In the genomic region with DNA sequence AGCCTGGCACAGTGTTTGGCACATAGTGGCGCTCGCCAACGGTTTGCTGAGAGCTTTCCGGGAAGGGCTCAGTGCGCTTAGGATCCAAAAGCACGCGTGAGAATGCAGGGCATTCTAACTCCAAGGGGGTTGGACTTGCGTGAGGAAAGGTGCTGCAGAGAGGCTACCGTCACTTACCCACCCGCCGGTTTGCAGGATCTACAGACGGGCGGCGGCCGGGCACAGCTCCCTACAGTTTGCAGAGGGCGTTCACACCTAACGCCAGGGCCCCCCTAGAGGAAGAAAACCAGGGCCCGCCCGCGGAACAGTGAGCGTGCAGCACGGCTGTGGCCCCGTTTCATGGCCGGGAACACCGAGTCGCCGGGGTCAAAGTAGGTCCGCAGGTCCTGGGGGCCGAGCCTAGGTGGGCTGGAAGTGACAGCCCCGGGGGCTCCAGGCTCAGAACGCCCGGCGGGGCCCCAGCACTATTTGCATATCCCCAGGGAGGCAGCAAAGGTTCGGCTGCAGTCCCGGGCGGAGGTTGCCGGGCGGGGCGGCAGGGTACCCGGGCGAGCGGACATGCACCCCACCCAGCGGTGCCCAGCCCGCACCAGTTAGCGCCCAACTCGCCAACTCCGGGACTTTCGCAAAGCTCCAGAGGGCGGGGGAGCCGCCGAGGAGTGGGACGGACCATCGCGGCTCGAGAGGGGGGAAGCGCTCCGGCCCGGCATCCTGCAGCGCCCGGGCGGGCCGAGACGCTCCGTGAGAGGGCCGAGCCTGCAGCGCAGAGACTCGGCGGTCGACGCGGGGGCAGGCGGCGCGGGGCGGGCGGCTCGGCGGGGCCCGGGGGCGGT, we compare ENCODE assay signal across 8 cellular contexts. TPM values are rescaled to one million over a fixed set of nuclear protein-coding genes. Genes with fewer than 3 reads are reported as not detected.
DNase-seq lines count a peak whose midpoint lies in the region; ATAC-seq and TF ChIP-seq lines count a peak whose summit lies in the region.

No MANE protein-coding gene starts in this region.

- peak in 1 of 2 donors; percentile 26 for TF ChIP-seq CTCF in suprapubic skin (IDR thresholded peaks at IDR 0.05)

- under 1% methylated on average over 80 of the region's 80 CpGs for WGBS in HUES64
- 0% methylated on average over 21 of the region's 80 CpGs for WGBS in suprapubic skin

- TF ChIP-seq POLR2A in suprapubic skin (IDR thresholded peaks at IDR 0.05) = no peak

- H3K4me3 ChIP-seq in HUES64 (ENCODE audit: low read length) (peak overlapping the region; percentile 65), SJCRH30 (peak overlapping the region; percentile 72), suprapubic skin (peak overlapping the region; percentile 88)

- no peaks in the 10 kb centered on the region for H3K36me3 ChIP-seq in HUES64 (ENCODE audit: insufficient read depth, low read length)
- no peaks in the 10 kb centered on the region for H3K36me3 ChIP-seq in SJCRH30
- no peaks in the 10 kb centered on the region for H3K36me3 ChIP-seq in suprapubic skin

- DNase-seq in EL (peak; percentile 81), SJCRH30 (peak; percentile 70 to 78), germinal center (ENCODE audit: low spot score) (peak; percentile 92), nucleus accumbens (lab: John Stamatoyannopoulos, UW) (peak in 55 of 56 donors; percentile 24 to 88 (median 70)), suprapubic skin (ENCODE audit: low spot score in 2 of 2) (peak; percentile 92 to 94)
- DNase-seq in activated naive CD4-positive, alpha-beta T cell (lab: John Stamatoyannopoulos, UW) = peak; percentile 38 to 73 (median 52)

- H3K27me3 ChIP-seq in HUES64 (ENCODE audit: insufficient read depth, low read length) (peaks cover 50% of the 10 kb centered on the region), SJCRH30 (no peaks in the 10 kb centered on the region), suprapubic skin (no peaks in the 10 kb centered on the region)

- no peak for TF ChIP-seq EP300 in suprapubic skin (IDR thresholded peaks at IDR 0.05)

- peak overlapping the region; percentile 67 for H3K9ac ChIP-seq in HUES64 (ENCODE audit: low read depth, low read length)

- H3K9me3 ChIP-seq in HUES64 (ENCODE audit: insufficient read depth, low read depth, low read length) = no peaks in the 10 kb centered on the region
- H3K9me3 ChIP-seq in SJCRH30 (replicated peaks) = no peaks in the 10 kb centered on the region
- H3K9me3 ChIP-seq in suprapubic skin = no peaks in the 10 kb centered on the region

- H3K27ac ChIP-seq in HUES64 (ENCODE audit: low read depth, low read length) (no peak overlapping the region; the same call in 1 of the 2 replicates), SJCRH30 (peak overlapping the region; percentile 28), suprapubic skin (peak overlapping the region; percentile 55)

- H3K4me1 ChIP-seq in HUES64 (ENCODE audit: insufficient read depth, low read length) = peaks cover 23% of the 10 kb centered on the region
- peaks cover 11% of the 10 kb centered on the region for H3K4me1 ChIP-seq in SJCRH30
- peaks cover 50% of the 10 kb centered on the region for H3K4me1 ChIP-seq in suprapubic skin

- ATAC-seq in GM21515 (IDR thresholded peaks at IDR 0.05; ENCODE audit: unreplicated experiment) = peak; percentile 73

RNA-seq across cellular contexts. Expression of gene GALNT10, which starts 0.5 kb away (rescaled TPM):
- polyA plus RNA-seq in HUES64 (2013, experiment 1 of 2) = 10.0 TPM
- 11.8 TPM for polyA plus RNA-seq in HUES64 (2013, experiment 2 of 2)
- 18.1 and 18.6 TPM in 2 replicates for total RNA-seq in SJCRH30 (2014; rRNA removed; shearing (Covaris generic))
- total RNA-seq in suprapubic skin = 10 to 100 TPM; 11.6 to 16.3 (median 14.8) TPM
